Comparison of ENCODE assay signal across 11 cellular contexts in the genomic region with DNA sequence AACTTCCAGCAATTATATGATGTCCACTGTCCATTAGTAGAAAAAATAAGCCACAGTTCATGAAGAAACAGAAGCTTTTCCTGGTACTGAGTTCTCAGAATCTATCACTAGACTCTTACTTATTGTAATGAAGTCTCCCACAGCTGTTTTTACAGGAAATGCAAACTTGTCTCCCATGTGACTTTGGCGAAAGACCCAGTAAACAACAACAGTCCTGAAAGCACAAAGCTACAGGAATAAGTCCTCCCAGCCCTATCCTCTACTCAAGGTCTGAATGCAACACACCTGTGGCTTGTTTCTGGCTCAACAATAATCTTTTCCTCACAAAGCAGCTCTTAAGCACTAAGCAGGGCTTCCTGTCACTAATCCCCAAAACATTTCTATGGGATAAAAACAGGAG.
A peak's percentile ranks its signal among the peaks of the same experiment; 100 is the strongest.
DNase-seq lines count a peak whose midpoint lies in the region; ATAC-seq, FAIRE-seq and TF ChIP-seq lines count a peak whose summit lies in the region.
"Had no signal": no experiment of that assay in that cellular context is flagged by ENCODE, and none has a peak within 500 bp of the region (broad histone marks: within the 10 kb centered on the region; RNA-seq: fewer than 3 reads in every experiment).

No MANE protein-coding gene starts in this region.

- peak overlapping the region; percentile 68 for H2AFZ ChIP-seq in ACC112 (ENCODE audit: low read length, unreplicated experiment)

- H3K4me1 ChIP-seq in ACC112 (ENCODE audit: control insufficient read depth, insufficient read depth, low read length, unreplicated experiment) = peaks cover 7% of the 10 kb centered on the region

- H3K4me3 ChIP-seq in ACC112 (ENCODE audit: low read depth, low read length) = no peak overlapping the region
- H3K4me3 ChIP-seq: testis had no signal

- TF ChIP-seq CTCF in D721Med (IDR thresholded peaks at IDR 0.05; ENCODE audit: insufficient read depth, missing control alignments) = no peak

- no peaks in the 10 kb centered on the region for H3K27me3 Mint-ChIP-seq in effector memory CD8-positive, alpha-beta T cell
- H3K27me3 Mint-ChIP-seq: progenitor cell of endocrine pancreas had no signal

- H3K79me2 ChIP-seq in ACC112 (ENCODE audit: control insufficient read depth, insufficient read depth, low read length, unreplicated experiment) = no peaks in the 10 kb centered on the region

- no peaks in the 10 kb centered on the region for H3K36me3 ChIP-seq in ACC112 (ENCODE audit: insufficient read depth, low read length)

- H3K27me3 ChIP-seq in ACC112 (ENCODE audit: insufficient read depth, low read length) = no peaks in the 10 kb centered on the region
- H3K27me3 ChIP-seq: testis had no signal

- no peak for FAIRE-seq in D721Med (lab: Jason Lieb, UNC)

- ATAC-seq in GM19438 (IDR thresholded peaks at IDR 0.05; ENCODE audit: low read depth, unreplicated experiment) = peak; percentile 76
- peak; percentile 68 for ATAC-seq in HG03354 (IDR thresholded peaks at IDR 0.05; ENCODE audit: poor library complexity, severe bottlenecking, unreplicated experiment)
- ATAC-seq in effector memory CD8-positive, alpha-beta T cell (replicated peaks) = no peak

- H3K4me3 Mint-ChIP-seq in effector memory CD8-positive, alpha-beta T cell = no peak overlapping the region

- no peak for DNase-seq in effector memory CD8-positive, alpha-beta T cell
- DNase-seq in stimulated activated CD8-positive, alpha-beta memory T cell treated with anti-CD3 and anti-CD28 coated beads, Interleukin-4, amount 100 ng/mL, for 48 hours = no peak
- DNase-seq in NCI-H1092 treated with DMSO at 0.1 percent for 48 hours (lab: John Stamatoyannopoulos, UW) (no peak), COLO829 (ENCODE audit: low spot score) (no peak), D721Med (ENCODE audit: insufficient read length, low spot score) (no peak)

- peaks cover 6 to 7% of the 10 kb centered on the region in 2 donors for H3K4me1 Mint-ChIP-seq in effector memory CD8-positive, alpha-beta T cell (ENCODE audit: low read depth in 2 of 2)

- peak overlapping the region; percentile 12; the same call in 1 of the 2 replicates for H3K27ac ChIP-seq in ACC112 (ENCODE audit: low read depth, low read length)
- H3K27ac ChIP-seq: C4-2B, testis had no signal

- H3K9me3 Mint-ChIP-seq in effector memory CD8-positive, alpha-beta T cell = no peaks in the 10 kb centered on the region

- H3K27ac Mint-ChIP-seq in effector memory CD8-positive, alpha-beta T cell = peak overlapping the region; percentile 49 to 66
- H3K27ac Mint-ChIP-seq: progenitor cell of endocrine pancreas had no signal

- H3K36me3 Mint-ChIP-seq in effector memory CD8-positive, alpha-beta T cell (ENCODE audit: insufficient read depth) = peaks cover 6% of the 10 kb centered on the region
